ENCODE assay signal across 11 cellular contexts in the genomic region with DNA sequence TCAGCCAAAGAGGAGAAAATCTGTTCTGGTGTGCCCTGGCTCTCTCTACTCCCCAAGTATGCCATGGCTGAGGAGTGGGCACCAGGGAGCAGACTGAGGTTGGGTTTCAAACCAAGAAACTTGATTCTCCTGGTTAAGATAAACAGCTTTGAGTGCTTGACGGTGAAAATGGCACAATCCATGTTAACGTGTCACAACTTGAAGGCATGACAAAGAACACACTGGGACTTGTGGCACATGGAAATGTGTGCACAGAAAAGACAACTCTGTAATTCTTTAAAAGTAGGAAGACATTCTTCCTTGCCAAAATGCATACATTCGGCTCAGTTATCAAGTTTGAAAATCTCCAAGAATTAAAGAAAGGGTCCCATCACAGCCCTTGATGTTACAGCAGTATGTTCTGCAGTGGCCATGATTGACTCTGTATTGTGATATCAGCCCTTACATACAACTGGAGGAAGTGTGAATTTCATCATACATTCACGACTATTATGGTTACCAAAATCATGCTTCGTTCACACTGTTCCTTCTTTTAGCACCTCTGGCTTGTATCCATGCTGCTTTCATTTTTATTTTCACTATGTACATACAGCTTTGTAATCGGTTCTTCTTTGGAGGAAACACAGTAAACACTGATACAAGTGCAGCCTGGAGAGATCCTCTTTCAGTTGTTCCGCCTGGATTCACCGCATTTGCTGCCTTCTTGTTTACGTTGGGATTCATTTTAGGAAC. TPM values are rescaled to one million over a fixed set of nuclear protein-coding genes. Genes with fewer than 3 reads are reported as not detected.
DNase-seq lines count a peak whose midpoint lies in the region; ATAC-seq, FAIRE-seq and TF ChIP-seq lines count a peak whose summit lies in the region.
"Had no signal": no experiment of that assay in that cellular context is flagged by ENCODE, and none has a peak within 500 bp of the region (broad histone marks: within the 10 kb centered on the region; RNA-seq: fewer than 3 reads in every experiment).

No MANE protein-coding gene starts in this region.

- H3K9me3 Mint-ChIP-seq in immature natural killer cell = no peaks in the 10 kb centered on the region

- H3K36me3 Mint-ChIP-seq in immature natural killer cell = peaks cover 3 to 6% (median 6%) of the 10 kb centered on the region in 3 donors

- H3K4me1 ChIP-seq in A549 = no peaks in the 10 kb centered on the region
- H3K4me1 ChIP-seq: BLaER1 had no signal

- TF ChIP-seq RAD21 in A549 (conservative IDR thresholded peaks at IDR 0.05 in 1 of 2, IDR thresholded peaks at IDR 0.05 in 1 of 2) = no peak

- H3K27ac ChIP-seq in A549 = no peak overlapping the region
- H3K27ac ChIP-seq: BLaER1 had no signal

- ATAC-seq in A549 (peak; percentile 43 to 47; a peak in 4 of 6 replicates), GM19395 (IDR thresholded peaks at IDR 0.05; ENCODE audit: unreplicated experiment) (peak; percentile 60), GM18519 (IDR thresholded peaks at IDR 0.05; ENCODE audit: low FRiP score, unreplicated experiment) (no peak), HG02798 (IDR thresholded peaks at IDR 0.05; ENCODE audit: poor library complexity, unreplicated experiment) (no peak), GM19035 (IDR thresholded peaks at IDR 0.05; ENCODE audit: unreplicated experiment) (no peak)

- WGBS in A549 (ENCODE audit: missing lambda C conversion rate) = 41% methylated on average over 9 of the region's 9 CpGs

- CTCF ChIA-PET in A549 (lab: Yijun Ruan, JAX) = no interaction called here

- TF ChIP-seq POLR2A in A549 (IDR thresholded peaks at IDR 0.05; ENCODE audit: low read length) = no peak

- H3K27ac Mint-ChIP-seq in immature natural killer cell = no peak overlapping the region

- DNase-seq in A549 (ENCODE audit: low read depth in 1 of 2, low spot score in 1 of 2) (no peak), NCI-H69 (lab: John Stamatoyannopoulos, UW) (peak; percentile 15), immature natural killer cell (peak in 2 of 3 donors; percentile 1 to 14)
- DNase-seq in activated effector memory CD4-positive, alpha-beta T cell treated with Interleukin-2 at 50 U/mL for 16 hours = no peak
- DNase-seq: activated T-cell treated with anti-CD3 and anti-CD28 coated beads, Interleukin-2, amount 50 U/mL, for 48 hours; NCI-H1694 treated with DMSO at 0.1 percent for 48 hours had no signal

- H3K4me3 Mint-ChIP-seq in immature natural killer cell = no peak overlapping the region

- H3K9me3 ChIP-seq in A549 = no peaks in the 10 kb centered on the region
- H3K9me3 ChIP-seq: BLaER1 had no signal

- POLR2A ChIA-PET in A549 (lab: Yijun Ruan, JAX) = no interaction called here

- no peak for FAIRE-seq in A549 (lab: Jason Lieb, UNC)

- no peak for TF ChIP-seq EP300 in A549 (IDR thresholded peaks at IDR 0.05)

- H3K4me3 ChIP-seq in A549 = no peak overlapping the region
- H3K4me3 ChIP-seq: BLaER1 had no signal

- 0 out of 3 replicates have a peak overlapping the region, but pooled peaks have one; percentile 26 for H3K4me2 ChIP-seq in A549
- H3K4me2 ChIP-seq: BLaER1 had no signal

- no peak for TF ChIP-seq CTCF in A549 (IDR thresholded peaks at IDR 0.05)

- H3K4me1 Mint-ChIP-seq in immature natural killer cell = peaks cover 0 to 4% of the 10 kb centered on the region in 2 donors

- H3K27me3 Mint-ChIP-seq in immature natural killer cell (ENCODE audit: low read depth in 3 of 3) = peaks cover 0 to 6% (median 2%) of the 10 kb centered on the region in 3 donors

TF ChIP-seq in A549, 52 proteins besides CTCF, POLR2A, EP300 and RAD21:
- TF ChIP-seq NPAS2 (CRISPR knock-in tag; IDR thresholded peaks at IDR 0.05; ENCODE audit: borderline replicate concordance) (no peak), EHMT2 (IDR thresholded peaks at IDR 0.05; ENCODE audit: low read depth) (no peak), PHF8 (IDR thresholded peaks at IDR 0.05; ENCODE audit: borderline replicate concordance, low read depth) (no peak), RCOR1 (IDR thresholded peaks at IDR 0.05; ENCODE audit: low read depth, low read length) (no peak), CBX8 (IDR thresholded peaks at IDR 0.05) (no peak), CHD4 (IDR thresholded peaks at IDR 0.05; ENCODE audit: borderline replicate concordance) (no peak), JUNB (IDR thresholded peaks at IDR 0.05) (no peak), HOXA7 (CRISPR knock-in tag; IDR thresholded peaks at IDR 0.05) (no peak), TP53 (CRISPR knock-in tag; IDR thresholded peaks at IDR 0.05) (no peak), HEYL (CRISPR knock-in tag; IDR thresholded peaks at IDR 0.05) (no peak)
- TF ChIP-seq, protein P1, sequence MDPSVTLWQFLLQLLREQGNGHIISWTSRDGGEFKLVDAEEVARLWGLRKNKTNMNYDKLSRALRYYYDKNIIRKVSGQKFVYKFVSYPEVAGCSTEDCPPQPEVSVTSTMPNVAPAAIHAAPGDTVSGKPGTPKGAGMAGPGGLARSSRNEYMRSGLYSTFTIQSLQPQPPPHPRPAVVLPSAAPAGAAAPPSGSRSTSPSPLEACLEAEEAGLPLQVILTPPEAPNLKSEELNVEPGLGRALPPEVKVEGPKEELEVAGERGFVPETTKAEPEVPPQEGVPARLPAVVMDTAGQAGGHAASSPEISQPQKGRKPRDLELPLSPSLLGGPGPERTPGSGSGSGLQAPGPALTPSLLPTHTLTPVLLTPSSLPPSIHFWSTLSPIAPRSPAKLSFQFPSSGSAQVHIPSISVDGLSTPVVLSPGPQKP (IDR thresholded peaks at IDR 0.05; ENCODE audit: low read depth, low read length) = no peak

RNA-seq across cellular contexts. Expression of a gene that starts 15.6 kb away (rescaled TPM):
- polyA plus RNA-seq in A549 (2011; rRNA removed) (0.04 and 0.07 TPM in 2 replicates), A549 (2017; fragmentation: RNase III; extraction: RNeasy Plus Mini Kit Qiagen cat#74134 plus additional on column Dnase treatment) (0.26 to 0.51 TPM (median 0.33 TPM) in 3 replicates), immature natural killer cell (not detected)
- polyA plus RNA-seq in A549 (2012; cell fraction: cytosol; rRNA removed) = 0.34 and 0.36 TPM in 2 replicates
- polyA plus RNA-seq in A549 (2012; cell fraction: nucleus; rRNA removed) = 0.26 and 0.48 TPM in 2 replicates
- 0.21 and 1.4 TPM in 2 replicates for polyA minus RNA-seq in A549 (2011; rRNA and poly(A)+ RNA removed)

RNA-seq across cellular contexts. Expression of a gene that starts 48.5 kb away (rescaled TPM):
- 86.1 and 96.3 TPM in 2 replicates for polyA plus RNA-seq in A549 (2011; rRNA removed)
- 39.4 and 43.7 TPM in 2 replicates for polyA plus RNA-seq in A549 (2012; cell fraction: cytosol; rRNA removed)
- polyA plus RNA-seq in A549 (2012; cell fraction: nucleus; rRNA removed) = 23.1 and 25.6 TPM in 2 replicates
- polyA plus RNA-seq in A549 (2017; fragmentation: RNase III; extraction: RNeasy Plus Mini Kit Qiagen cat#74134 plus additional on column Dnase treatment) = 42.1 to 45.6 TPM (median 44.4 TPM) in 3 replicates
- 50.6 and 67.2 TPM in 2 replicates for polyA minus RNA-seq in A549 (2011; rRNA and poly(A)+ RNA removed)
- 10 to 100 TPM; 46.8 to 56.4 (median 48.6) TPM for polyA plus RNA-seq in immature natural killer cell

RNA-seq across cellular contexts. Expression of a gene that starts 49.4 kb away (rescaled TPM):
- polyA plus RNA-seq in A549 (2011; rRNA removed) (145 and 185 TPM in 2 replicates), A549 (2017; fragmentation: RNase III; extraction: RNeasy Plus Mini Kit Qiagen cat#74134 plus additional on column Dnase treatment) (128 to 131 TPM (median 129 TPM) in 3 replicates), immature natural killer cell (100 to 1,000 TPM; 207 to 245 (median 223) TPM)
- polyA plus RNA-seq in A549 (2012; cell fraction: cytosol; rRNA removed) = 151 and 179 TPM in 2 replicates
- polyA plus RNA-seq in A549 (2012; cell fraction: nucleus; rRNA removed) = 66.6 and 72.0 TPM in 2 replicates
- 43.1 and 44.4 TPM in 2 replicates for polyA minus RNA-seq in A549 (2011; rRNA and poly(A)+ RNA removed)

Comparison
In these comparisons a context has a peak if more than half of its experiments do, and no peak if none do; other contexts are left out.
1. ATAC-seq: peak in A549 (2 of 2) and GM19395 (single experiment); none in GM18519 (single experiment), HG02798 (single experiment) and GM19035 (single experiment).
2. DNase-seq: peak in NCI-H69 (single experiment) and immature natural killer cell (2 of 3); none in A549 (0 of 2) and activated effector memory CD4-positive, alpha-beta T cell treated with Interleukin-2 at 50 U/mL for 16 hours (single experiment).